ENCODE assay signal across 1 cellular context in the genomic region with DNA sequence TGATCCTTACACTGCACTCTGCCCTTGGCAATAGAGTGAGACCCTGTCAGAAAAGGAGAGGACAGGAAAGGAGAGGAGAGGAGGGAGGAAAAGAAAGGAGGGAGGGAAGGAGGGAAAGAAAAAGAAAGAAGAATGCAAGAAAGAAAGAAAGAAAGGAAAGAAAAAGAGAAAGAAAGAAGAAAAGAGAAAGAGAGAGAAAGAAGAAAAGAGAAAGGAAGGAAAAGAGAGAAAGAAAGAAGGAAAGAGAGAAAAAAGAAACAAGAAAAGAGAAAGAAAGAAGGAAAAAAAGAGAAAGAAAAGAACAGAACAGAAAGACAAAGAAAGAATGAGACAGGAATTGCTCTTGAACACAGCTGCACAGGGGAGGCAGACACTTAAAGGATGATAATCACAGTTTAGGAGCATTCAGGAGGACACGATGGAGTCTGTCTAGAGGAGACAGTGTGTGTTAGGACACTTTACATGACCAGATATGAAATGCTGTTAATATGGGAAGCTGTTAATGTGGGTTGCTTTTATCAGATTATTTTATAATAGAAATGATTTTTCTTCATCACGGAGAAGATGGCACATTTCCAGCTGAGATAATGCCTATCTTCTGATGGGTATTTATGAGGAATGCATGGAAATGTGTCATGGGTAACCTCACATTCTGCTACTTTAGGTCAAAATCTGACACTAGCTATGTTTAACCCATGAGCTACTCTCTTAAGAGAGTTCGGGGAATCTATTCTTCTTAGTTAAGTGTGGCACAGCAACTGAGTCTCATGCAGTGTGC.
TF ChIP-seq lines count a peak whose summit lies in the region.

No MANE protein-coding gene starts in this region.

TF ChIP-seq in SK-N-SH, 30 proteins besides CTCF, POLR2A, EP300 and RAD21 (continued from another document):
- TF ChIP-seq USF1 (IDR thresholded peaks at IDR 0.05; ENCODE audit: borderline replicate concordance, low read depth) (no peak), POLR2AphosphoS5 (IDR thresholded peaks at IDR 0.05; ENCODE audit: low read depth, low read length) (no peak), YY1 (IDR thresholded peaks at IDR 0.05; ENCODE audit: low read depth) (no peak), SMC3 (IDR thresholded peaks at IDR 0.05; ENCODE audit: low read depth, low read length) (no peak), NFIC (IDR thresholded peaks at IDR 0.05; ENCODE audit: borderline replicate concordance) (peak; percentile 30; the same call in 1 of the 2 replicates), GABPA (IDR thresholded peaks at IDR 0.05; ENCODE audit: low read depth) (no peak), JUND (IDR thresholded peaks at IDR 0.05) (peak; percentile 31; the same call in 1 of the 2 replicates), IRF3 (IDR thresholded peaks at IDR 0.05; ENCODE audit: low read depth, low read length) (no peak), FOXM1 (IDR thresholded peaks at IDR 0.05; ENCODE audit: low read depth) (no peak)
- TF ChIP-seq, protein P1, sequence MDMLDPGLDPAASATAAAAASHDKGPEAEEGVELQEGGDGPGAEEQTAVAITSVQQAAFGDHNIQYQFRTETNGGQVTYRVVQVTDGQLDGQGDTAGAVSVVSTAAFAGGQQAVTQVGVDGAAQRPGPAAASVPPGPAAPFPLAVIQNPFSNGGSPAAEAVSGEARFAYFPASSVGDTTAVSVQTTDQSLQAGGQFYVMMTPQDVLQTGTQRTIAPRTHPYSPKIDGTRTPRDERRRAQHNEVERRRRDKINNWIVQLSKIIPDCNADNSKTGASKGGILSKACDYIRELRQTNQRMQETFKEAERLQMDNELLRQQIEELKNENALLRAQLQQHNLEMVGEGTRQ (IDR thresholded peaks at IDR 0.05; ENCODE audit: borderline replicate concordance, low read depth, low read length), result no peak
- TF ChIP-seq, protein P2, sequence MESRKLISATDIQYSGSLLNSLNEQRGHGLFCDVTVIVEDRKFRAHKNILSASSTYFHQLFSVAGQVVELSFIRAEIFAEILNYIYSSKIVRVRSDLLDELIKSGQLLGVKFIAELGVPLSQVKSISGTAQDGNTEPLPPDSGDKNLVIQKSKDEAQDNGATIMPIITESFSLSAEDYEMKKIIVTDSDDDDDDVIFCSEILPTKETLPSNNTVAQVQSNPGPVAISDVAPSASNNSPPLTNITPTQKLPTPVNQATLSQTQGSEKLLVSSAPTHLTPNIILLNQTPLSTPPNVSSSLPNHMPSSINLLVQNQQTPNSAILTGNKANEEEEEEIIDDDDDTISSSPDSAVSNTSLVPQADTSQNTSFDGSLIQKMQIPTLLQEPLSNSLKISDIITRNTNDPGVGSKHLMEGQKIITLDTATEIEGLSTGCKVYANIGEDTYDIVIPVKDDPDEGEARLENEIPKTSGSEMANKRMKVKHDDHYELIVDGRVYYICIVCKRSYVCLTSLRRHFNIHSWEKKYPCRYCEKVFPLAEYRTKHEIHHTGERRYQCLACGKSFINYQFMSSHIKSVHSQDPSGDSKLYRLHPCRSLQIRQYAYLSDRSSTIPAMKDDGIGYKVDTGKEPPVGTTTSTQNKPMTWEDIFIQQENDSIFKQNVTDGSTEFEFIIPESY (IDR thresholded peaks at IDR 0.05; ENCODE audit: borderline replicate concordance, low read depth), result no peak
- TF ChIP-seq, protein P3, sequence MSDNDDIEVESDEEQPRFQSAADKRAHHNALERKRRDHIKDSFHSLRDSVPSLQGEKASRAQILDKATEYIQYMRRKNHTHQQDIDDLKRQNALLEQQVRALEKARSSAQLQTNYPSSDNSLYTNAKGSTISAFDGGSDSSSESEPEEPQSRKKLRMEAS (IDR thresholded peaks at IDR 0.05; ENCODE audit: low read depth), result no peak
